ENCODE assay signal across 7 cellular contexts in the genomic region with DNA sequence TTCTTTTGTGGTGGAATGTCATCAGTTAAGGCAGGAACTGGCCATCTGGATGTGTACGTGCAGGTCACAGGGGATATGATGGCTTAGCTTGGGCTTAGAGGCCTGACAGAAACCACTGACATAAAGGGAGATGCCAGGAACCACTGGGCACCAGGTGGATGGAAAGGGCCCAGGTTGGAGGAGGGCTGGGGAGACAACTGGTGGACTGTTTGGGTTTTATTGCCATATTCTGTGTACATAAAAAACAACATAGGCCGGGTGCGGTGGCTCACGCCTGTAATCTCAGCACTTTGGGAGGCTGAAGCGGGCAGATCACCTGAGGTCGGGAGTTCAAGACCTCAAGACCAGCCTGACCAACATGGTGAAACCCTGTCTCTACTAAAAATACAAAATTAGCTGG. TPM values are rescaled to one million over a fixed set of nuclear protein-coding genes. Genes with fewer than 3 reads are reported as not detected.
DNase-seq lines count a peak whose midpoint lies in the region; ATAC-seq and TF ChIP-seq lines count a peak whose summit lies in the region.
"Not testable (repeated sequence)": the region's sequence is repeated elsewhere in the genome, so short reads cannot be mapped to it uniquely, and the experiment has no call there.

No MANE protein-coding gene starts in this region.

- not testable (repeated sequence) for H3K4me3 Mint-ChIP-seq in Calu3 (ENCODE audit: low read depth, unreplicated experiment); osteocyte (ENCODE audit: unreplicated experiment)
- peak overlapping the region; percentile 70 for H3K4me3 Mint-ChIP-seq in T-helper 17 cell
- peak overlapping the region; percentile 30 for H3K4me3 Mint-ChIP-seq in activated naive CD8-positive, alpha-beta T cell

- peaks cover 52 to 69% (median 55%) of the 10 kb centered on the region in 10 experiments for H3K4me1 ChIP-seq in BLaER1 treated with 17β-estradiol and CSF1 and Interleukin-3, amounts not matched to agents 10 nM and 100 nM
- peaks cover 8 to 41% (median 29%) of the 10 kb centered on the region in 4 donors for H3K4me1 ChIP-seq in esophagus muscularis mucosa
- H3K4me1 ChIP-seq in mesendoderm (ENCODE audit: control insufficient read depth, low read depth, low read length): not testable (repeated sequence)

- not testable (repeated sequence) for ATAC-seq in T-helper 17 cell

- not testable (repeated sequence) for TF ChIP-seq POLR2A in esophagus muscularis mucosa (IDR thresholded peaks at IDR 0.05; ENCODE audit: low read depth)

- not testable (repeated sequence) for H3K18ac ChIP-seq in mesendoderm (ENCODE audit: low read length)

- peaks cover 9 to 34% (median 19%) of the 10 kb centered on the region in 11 experiments; a peak in 19 of 22 replicates for H3K36me3 ChIP-seq in BLaER1 treated with 17β-estradiol and CSF1 and Interleukin-3, amounts not matched to agents 10 nM and 100 nM
- H3K36me3 ChIP-seq in esophagus muscularis mucosa; mesendoderm (ENCODE audit: control insufficient read depth, insufficient read depth, low read length): not testable (repeated sequence)

- not testable (repeated sequence) for H4K5ac ChIP-seq in mesendoderm (ENCODE audit: low read length)

- not testable (repeated sequence) for H3K56ac ChIP-seq in mesendoderm (ENCODE audit: low read length)

- intact Hi-C loops in Calu3 (cut with micrococcal nuclease; ENCODE audit: unreplicated experiment): loop anchor here (1.0 to 10.0 kb wide), 5 partner anchors 45 to 290 kb away; no protein-coding TSS in a partner anchor
- intact Hi-C loops in esophagus muscularis mucosa (cut with DNase I): loop anchor here (2.0 to 5.0 kb wide), 2 partner anchors 90 to 170 kb away; no protein-coding TSS in a partner anchor

- not testable (repeated sequence) for H2BK120ac ChIP-seq in mesendoderm (ENCODE audit: low read depth, low read length)

- not testable (repeated sequence) for H3K27me3 ChIP-seq in BLaER1 treated with 17β-estradiol and CSF1 and Interleukin-3, amounts not matched to agents 10 nM and 100 nM; esophagus muscularis mucosa; mesendoderm (ENCODE audit: insufficient read depth, low read length, poor library complexity)

- BruUV-seq in Calu3 (replicated peaks; lab: Mats Ljungman, UMichigan): not testable (repeated sequence)

- H3K27me3 Mint-ChIP-seq in Calu3 (ENCODE audit: unreplicated experiment); T-helper 17 cell; activated naive CD8-positive, alpha-beta T cell; osteocyte (ENCODE audit: unreplicated experiment): not testable (repeated sequence)

- TF ChIP-seq CTCF in Calu3 (IDR thresholded peaks at IDR 0.05; ENCODE audit: unreplicated experiment); esophagus muscularis mucosa (IDR thresholded peaks at IDR 0.05); osteocyte (IDR thresholded peaks at IDR 0.05): not testable (repeated sequence)

- H3K79me2 ChIP-seq in mesendoderm (ENCODE audit: control insufficient read depth, insufficient read depth, low read length): not testable (repeated sequence)

- not testable (repeated sequence) for TF ChIP-seq EP300 in esophagus muscularis mucosa (IDR thresholded peaks at IDR 0.05)

- not testable (repeated sequence) for H3K9me3 ChIP-seq in BLaER1 treated with 17β-estradiol and CSF1 and Interleukin-3, amounts not matched to agents 10 nM and 100 nM (replicated peaks in 1 of 11); T-helper 17 cell (ENCODE audit: control insufficient read depth, low read length, poor library complexity, severe bottlenecking); esophagus muscularis mucosa

- H3K4me1 Mint-ChIP-seq in Calu3 (ENCODE audit: low read depth, unreplicated experiment) (peaks cover 33% of the 10 kb centered on the region), T-helper 17 cell (peaks cover 46% of the 10 kb centered on the region), osteocyte (ENCODE audit: unreplicated experiment) (peaks cover 29% of the 10 kb centered on the region)
- H3K4me1 Mint-ChIP-seq in activated naive CD8-positive, alpha-beta T cell (ENCODE audit: low read depth): peaks cover 36% of the 10 kb centered on the region

- H3K27ac ChIP-seq in BLaER1 treated with 17β-estradiol and CSF1 and Interleukin-3, amounts not matched to agents 10 nM and 100 nM: peak overlapping the region in 2 of 11 experiments; percentile 66 to 69; a peak in 3 of 22 replicates
- H3K27ac ChIP-seq in esophagus muscularis mucosa (replicated peaks in 1 of 4): not testable (repeated sequence)
- H3K27ac ChIP-seq in mesendoderm (ENCODE audit: low read depth, low read length): peak overlapping the region; percentile 54

- not testable (repeated sequence) for DNase-seq in Calu3, T-helper 17 cell, mesendoderm
- DNase-seq in esophagus muscularis mucosa (ENCODE audit: extremely low spot score): peak; percentile 19
- peak; percentile 70 for DNase-seq in osteocyte (ENCODE audit: extremely low spot score, unreplicated experiment)

- H2AK5ac ChIP-seq in mesendoderm (ENCODE audit: low read length): not testable (repeated sequence)

- H4K20me1 ChIP-seq in BLaER1 treated with 17β-estradiol and CSF1 and Interleukin-3, amounts not matched to agents 10 nM and 100 nM: peaks cover 4 to 51% (median 36%) of the 10 kb centered on the region in 11 experiments; a peak in 20 of 22 replicates

- H3K27ac Mint-ChIP-seq in Calu3 (ENCODE audit: unreplicated experiment): peak overlapping the region; percentile 73
- H3K27ac Mint-ChIP-seq in T-helper 17 cell; osteocyte (ENCODE audit: unreplicated experiment): not testable (repeated sequence)
- H3K27ac Mint-ChIP-seq in activated naive CD8-positive, alpha-beta T cell: peak overlapping the region; percentile 42

- H3K9me3 Mint-ChIP-seq in Calu3 (ENCODE audit: low read depth, unreplicated experiment); activated naive CD8-positive, alpha-beta T cell (ENCODE audit: low read depth); osteocyte (ENCODE audit: unreplicated experiment): not testable (repeated sequence)

- not testable (repeated sequence) for H3K23ac ChIP-seq in mesendoderm (ENCODE audit: low read length)

- H3K4ac ChIP-seq in mesendoderm (ENCODE audit: low read depth, low read length): not testable (repeated sequence)

- peak overlapping the region; percentile 79 to 96 (median 92) for H3K4me2 ChIP-seq in BLaER1 treated with 17β-estradiol and CSF1 and Interleukin-3, amounts not matched to agents 10 nM and 100 nM
- not testable (repeated sequence) for H3K4me2 ChIP-seq in mesendoderm (ENCODE audit: low read length)

- not testable (repeated sequence) for H3K4me3 ChIP-seq in BLaER1 treated with 17β-estradiol and CSF1 and Interleukin-3, amounts not matched to agents 10 nM and 100 nM; esophagus muscularis mucosa; mesendoderm (ENCODE audit: low read length)

- H4K8ac ChIP-seq in mesendoderm (ENCODE audit: low read depth, low read length): not testable (repeated sequence)

- CTCF ChIA-PET in Calu3 (lab: Charles Lee): interaction anchor here (1.2 kb wide), 1 partner anchor 52 kb away, joined by 3 read pairs; no protein-coding TSS in a partner anchor

- H2BK15ac ChIP-seq in mesendoderm (replicated peaks; ENCODE audit: low read depth): not testable (repeated sequence)

- not testable (repeated sequence) for H3K79me1 ChIP-seq in mesendoderm (ENCODE audit: low read length)

- peaks cover 57% of the 10 kb centered on the region for H3K36me3 Mint-ChIP-seq in Calu3 (ENCODE audit: insufficient read depth, unreplicated experiment)
- H3K36me3 Mint-ChIP-seq in T-helper 17 cell (ENCODE audit: low read depth); activated naive CD8-positive, alpha-beta T cell; osteocyte (ENCODE audit: unreplicated experiment): not testable (repeated sequence)

- peak overlapping the region in 3 of 11 experiments; percentile 61 to 70 (median 68); a peak in 3 of 22 replicates for H3K9ac ChIP-seq in BLaER1 treated with 17β-estradiol and CSF1 and Interleukin-3, amounts not matched to agents 10 nM and 100 nM
- not testable (repeated sequence) for H3K9ac ChIP-seq in mesendoderm (ENCODE audit: low read length)

- 94% methylated on average over 6 of the region's 6 CpGs for WGBS in esophagus muscularis mucosa
- WGBS in mesendoderm (ENCODE audit: extremely low coverage, insufficient coverage, low lambda C conversion rate): no CpG with 5 or more reads among the region's 6 CpGs

- not testable (repeated sequence) for H2BK5ac ChIP-seq in mesendoderm (ENCODE audit: low read length)

RNA-seq across cellular contexts. Expression of gene CMTM6, which starts 35.8 kb away (rescaled TPM):
- total RNA-seq in Calu3 (2022) (89.8 and 107 TPM in 2 replicates), T-helper 17 cell (10 to 100 TPM; 97.2 to 99.3 TPM), esophagus muscularis mucosa (10 to 100 TPM; 40.3 to 60.6 (median 51.5) TPM), osteocyte (60.4 and 61.5 TPM in 2 replicates)
- 48.8 TPM for polyA plus RNA-seq in mesendoderm (2013, experiment 1 of 2)
- polyA plus RNA-seq in mesendoderm (2013, experiment 2 of 2): 47.4 TPM
